In the genomic region with DNA sequence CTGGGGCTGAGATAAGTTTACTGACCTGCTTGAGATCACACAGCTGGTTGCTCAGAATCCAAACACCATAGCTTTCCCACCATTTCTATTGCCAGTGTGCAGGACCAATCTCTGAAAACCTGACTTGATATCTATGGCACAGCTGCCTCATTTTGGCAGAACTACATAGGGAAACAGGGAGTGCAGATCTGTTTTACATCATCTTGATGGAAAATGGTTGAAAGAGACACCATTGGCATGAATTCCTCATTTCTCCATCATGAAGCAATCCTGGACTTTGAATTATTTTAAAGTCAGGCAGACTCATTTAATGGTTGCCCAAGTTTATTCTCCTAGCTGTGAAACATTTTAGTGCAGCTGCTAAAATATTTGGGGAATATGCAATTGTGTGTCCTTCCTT, we compare ENCODE assay signal across 30 cellular contexts.
"Had no signal": no experiment of that assay in that cellular context is flagged by ENCODE, and none has a peak within 500 bp of the region (broad histone marks: within the 10 kb centered on the region; RNA-seq: fewer than 3 reads in every experiment).

No MANE protein-coding gene starts in this region.

- H3K36me3 ChIP-seq: adrenal gland, ascending aorta, breast epithelium, cardiac muscle cell, colonic mucosa, esophagus squamous epithelium, gastrocnemius medialis, heart left ventricle, WERI-Rb-1 had no signal

- H3K27me3 ChIP-seq: adrenal gland, ascending aorta, breast epithelium, cardiac muscle cell, colonic mucosa, esophagus squamous epithelium, foreskin keratinocyte, gastrocnemius medialis, heart left ventricle had no signal

- H3K9me3 ChIP-seq: adrenal gland, ascending aorta, breast epithelium, colonic mucosa, esophagus squamous epithelium, gastrocnemius medialis, heart left ventricle had no signal

- ATAC-seq: activated CD4-positive, CD25-positive, alpha-beta regulatory T cell treated with anti-CD3 and anti-CD28 coated beads, Interleukin-2, amount 50 U/mL, for 24 hours; activated CD8-positive, alpha-beta T cell treated with anti-CD3 and anti-CD28 coated beads for 36 hours; activated T-cell treated with anti-CD3 and anti-CD28 coated beads, Interleukin-2, amount 50 U/mL, for 4 hours; activated T-helper 17 cell treated with anti-CD3 and anti-CD28 coated beads, Interleukin-2, amount 50 U/mL, for 72 hours; foreskin keratinocyte; gastrocnemius medialis; heart left ventricle; T-helper 17 cell had no signal

- H3K4me1 ChIP-seq: adrenal gland, ascending aorta, breast epithelium, colonic mucosa, esophagus squamous epithelium, foreskin keratinocyte, gastrocnemius medialis, heart left ventricle had no signal

- H3K4me3 ChIP-seq: adrenal gland, ascending aorta, breast epithelium, cardiac muscle cell, colonic mucosa, esophagus squamous epithelium, gastrocnemius medialis, heart left ventricle had no signal

- DNase-seq: activated B cell treated with CpG ODN at 0.5 μM for 24 hours; activated CD4-positive, alpha-beta T cell treated with anti-CD3 and anti-CD28 coated beads for 48 hours; activated CD4-positive, alpha-beta T cell treated with anti-CD3 and anti-CD28 coated beads, Interleukin-2, amount 50 U/mL, for 1 hour; activated CD4-positive, alpha-beta T cell treated with anti-CD3 and anti-CD28 coated beads, Interleukin-2, amount 50 U/mL, for 48 hours; activated CD8-positive, alpha-beta memory T cell treated with anti-CD3 and anti-CD28 coated beads for 24 hours; activated CD8-positive, alpha-beta T cell treated with anti-CD3 and anti-CD28 coated beads for 36 hours; activated effector memory CD4-positive, alpha-beta T cell treated with Interleukin-2 at 50 U/mL for 16 hours; activated gamma-delta T cell treated with Interleukin-2 at 50 U/mL for 16 hours; activated naive CD4-positive, alpha-beta T cell treated with anti-CD3 and anti-CD28 coated beads, Interleukin-2, amount 50 U/mL, for 16 hours; activated naive CD4-positive, alpha-beta T cell treated with Interleukin-2 at 50 U/mL for 16 hours; activated T-cell treated with anti-CD3 and anti-CD28 coated beads, Interleukin-2, amount 50 U/mL, for 4 hours; adrenal gland; central memory CD4-positive, alpha-beta T cell; cerebellar nuclear complex; colonic mucosa; effector CD8-positive, alpha-beta T cell; esophagus squamous epithelium; foreskin keratinocyte; gastrocnemius medialis; glutamatergic neuron; heart left ventricle; T-helper 17 cell; T1000; WERI-Rb-1 had no signal

- H3K27ac ChIP-seq: adrenal gland, ascending aorta, breast epithelium, cardiac muscle cell, colonic mucosa, epithelial cell of prostate, esophagus squamous epithelium, foreskin keratinocyte, gastrocnemius medialis, heart left ventricle, WERI-Rb-1 had no signal
